1 cellular context compared by ENCODE assay signal in genomic region chr5:77282337-77283027, GRCh38.
TF ChIP-seq lines count a peak whose summit lies in the region.

No MANE protein-coding gene starts in this region.

TF ChIP-seq in H1, 55 proteins besides CTCF, POLR2A, EP300 and RAD21 (continued from another document):
- no peak for TF ChIP-seq CHD7 (IDR thresholded peaks at IDR 0.05; ENCODE audit: insufficient replicate concordance, low read length)
- no peak for TF ChIP-seq TCF12 (IDR thresholded peaks at IDR 0.05; ENCODE audit: low read depth, low read length)
- TF ChIP-seq RFX5 (IDR thresholded peaks at IDR 0.05; ENCODE audit: borderline replicate concordance, low read depth, low read length) = no peak
- no peak for TF ChIP-seq SRF (IDR thresholded peaks at IDR 0.05; ENCODE audit: low read depth, low read length)
- no peak for TF ChIP-seq E2F6 (IDR thresholded peaks at IDR 0.05)
- no peak for TF ChIP-seq RBBP5 (IDR thresholded peaks at IDR 0.05; ENCODE audit: borderline replicate concordance, low read depth, low read length)
- TF ChIP-seq TAF1 (IDR thresholded peaks at IDR 0.05; ENCODE audit: low read depth, low read length) = no peak
- no peak for TF ChIP-seq SP2 (IDR thresholded peaks at IDR 0.05; ENCODE audit: low read length)
- no peak for TF ChIP-seq USF2 (IDR thresholded peaks at IDR 0.05; ENCODE audit: low read length)
- no peak for TF ChIP-seq CTBP2 (IDR thresholded peaks at IDR 0.05; ENCODE audit: borderline replicate concordance, insufficient read depth, insufficient read length, low read length)
- TF ChIP-seq SIX5 (IDR thresholded peaks at IDR 0.05; ENCODE audit: low read depth, low read length) = no peak
